7 cellular contexts compared by ENCODE assay signal in genomic region chr14:43175896-43176295, GRCh38.
"Had no signal": no experiment of that assay in that cellular context is flagged by ENCODE, and none has a peak within 500 bp of the region (broad histone marks: within the 10 kb centered on the region; RNA-seq: fewer than 3 reads in every experiment).

No MANE protein-coding gene starts in this region.

- H3K4me3 ChIP-seq: GM23338, HAP-1 had no signal

- H3K27ac ChIP-seq: HL-60 had no signal

- DNase-seq: H7, HFFc6 had no signal

- FAIRE-seq: HTR-8/SVneo had no signal

- H3K4me1 ChIP-seq: HAP-1 had no signal

- ATAC-seq: GM23338, HCT116 had no signal

- H3K4me2 ChIP-seq: GM23338 had no signal

- H3K9me3 ChIP-seq: HAP-1 had no signal

- H2AFZ ChIP-seq: GM23338 had no signal

- H3K36me3 ChIP-seq: HAP-1 had no signal
